Comparison of ENCODE assay signal across 26 cellular contexts in genomic region chr1:83017701-83018100, GRCh38.
"Had no signal": no experiment of that assay in that cellular context is flagged by ENCODE, and none has a peak within 500 bp of the region (broad histone marks: within the 10 kb centered on the region; RNA-seq: fewer than 3 reads in every experiment).

No MANE protein-coding gene starts in this region.

- ATAC-seq: activated CD8-positive, alpha-beta memory T cell treated with anti-CD3 and anti-CD28 coated beads, Interleukin-2, amount 10 ng/mL, durations not matched to agents 7 days and 5 days; activated naive CD8-positive, alpha-beta T cell treated with anti-CD3 and anti-CD28 coated beads, Interleukin-2, amount 50 U/mL, for 24 hours had no signal

- DNase-seq: activated B cell treated with CpG ODN at 0.5 μM for 24 hours; activated CD4-positive, alpha-beta memory T cell treated with anti-CD3 and anti-CD28 coated beads, Interleukin-2, amount 10 ng/mL, durations not matched to agents 7 days and 5 days; activated CD4-positive, alpha-beta T cell treated with anti-CD3 and anti-CD28 coated beads for 48 hours; activated CD4-positive, CD25-positive, alpha-beta regulatory T cell treated with anti-CD3 and anti-CD28 coated beads, Interleukin-2, amount 50 U/mL, for 72 hours; activated CD8-positive, alpha-beta memory T cell treated with anti-CD3 and anti-CD28 coated beads for 24 hours; activated CD8-positive, alpha-beta memory T cell treated with anti-CD3 and anti-CD28 coated beads, Interleukin-2, amount 10 ng/mL, durations not matched to agents 7 days and 5 days; activated CD8-positive, alpha-beta memory T cell treated with anti-CD3 and anti-CD28 coated beads, Interleukin-2, amount 50 U/mL, for 48 hours; activated effector memory CD4-positive, alpha-beta T cell treated with Interleukin-2 at 50 U/mL for 16 hours; activated naive CD4-positive, alpha-beta T cell treated with anti-CD3 and anti-CD28 coated beads, Interleukin-2, amount 10 ng/mL, durations not matched to agents 7 days and 5 days; activated naive CD8-positive, alpha-beta T cell treated with anti-CD3 and anti-CD28 coated beads, Interleukin-2, amount 50 U/mL, for 24 hours; activated T-cell treated with anti-CD3 and anti-CD28 coated beads, Interleukin-2, amount 50 U/mL, for 48 hours; MM.1S; MV-4-11; NCI-H1105; NCI-H1417 treated with DMSO at 0.1 percent for 48 hours; NCI-H1694 treated with DMSO at 0.1 percent for 48 hours; NCI-H2029; NCI-H446; NCI-H510A treated with DMSO at 0.1 percent for 48 hours; NCI-H526 treated with DMSO at 0.1 percent for 48 hours; PC-9; SIG-M5; SW 1271; T-helper 1 cell; T-helper 2 cell; T-helper 9 cell had no signal
